10 cellular contexts compared by ENCODE assay signal in genomic region chr12:12899530-12900380, GRCh38. TPM values are rescaled to one million over a fixed set of nuclear protein-coding genes. Genes with fewer than 3 reads are reported as not detected.
DNase-seq lines count a peak whose midpoint lies in the region; ATAC-seq, FAIRE-seq and TF ChIP-seq lines count a peak whose summit lies in the region.
"Had no signal": no experiment of that assay in that cellular context is flagged by ENCODE, and none has a peak within 500 bp of the region (broad histone marks: within the 10 kb centered on the region; RNA-seq: fewer than 3 reads in every experiment).

No MANE protein-coding gene starts in this region.

- H3K36me3 Mint-ChIP-seq in HFFc6 (ENCODE audit: low read depth) = peaks cover 19% of the 10 kb centered on the region
- no peaks in the 10 kb centered on the region for H3K36me3 Mint-ChIP-seq in T-cell

- no peak for FAIRE-seq in GM12891 (lab: Jason Lieb, UNC)

- TF ChIP-seq CTCF in HFFc6 (IDR thresholded peaks at IDR 0.05) (no peak), foreskin fibroblast (IDR thresholded peaks at IDR 0.05; ENCODE audit: low read depth, low read length) (no peak)

- H3K4me3 Mint-ChIP-seq in HFFc6 (peak overlapping the region; percentile 71), T-cell (no peak overlapping the region)

- no peak overlapping the region for H3K4me3 ChIP-seq in foreskin fibroblast (ENCODE audit: low read depth in 1 of 2, low read length in 2 of 2)
- H3K4me3 ChIP-seq: lung had no signal

- ATAC-seq in T-cell (replicated peaks in 1 of 4) = no peak

- CTCF ChIA-PET in T-cell (lab: Charles Lee) = interaction anchor here in 1 of 2 donors (0.8 kb wide), 1 partner anchor 8 kb away, joined by 3 read pairs; the partner anchor contains the start of gene GPRC5A

- H3K27me3 Mint-ChIP-seq in HFFc6 (ENCODE audit: insufficient read depth) (peaks cover 7% of the 10 kb centered on the region; the same call in 1 of the 2 replicates), T-cell (peaks cover 11 to 17% of the 10 kb centered on the region in 2 donors)

- H3K27ac Mint-ChIP-seq in HFFc6 = peak overlapping the region; percentile 88
- H3K27ac Mint-ChIP-seq in T-cell = no peak overlapping the region

- H3K4me1 Mint-ChIP-seq in HFFc6 (ENCODE audit: low read depth) (peaks cover 89% of the 10 kb centered on the region), T-cell (peaks cover 0 to 6% (median 0%) of the 10 kb centered on the region in 3 donors)

- POLR2A ChIA-PET in T-cell (lab: Charles Lee) = no interaction called here

- TF ChIP-seq POLR2A in GM12891 (IDR thresholded peaks at IDR 0.05; ENCODE audit: low read depth, low read length) = no peak

- no peak for DNase-seq in GM12891 (ENCODE audit: insufficient read length, low spot score)
- DNase-seq in HFFc6 = peak; percentile 95
- DNase-seq in SW 1271 (lab: John Stamatoyannopoulos, UW) = peak; percentile 47 to 90
- peak; percentile 95 to 97 for DNase-seq in foreskin fibroblast
- DNase-seq in stimulated activated CD4-positive, alpha-beta T cell treated with anti-CD3 and anti-CD28 coated beads, TNF-alpha, amount 100 ng/mL, for 24 hours (ENCODE audit: low read depth in 3 of 3) = peak; percentile 30 to 59 (median 35)
- DNase-seq in SHP77 treated with DMSO at 0.1 percent for 48 hours (lab: John Stamatoyannopoulos, UW) = no peak
- no peak for DNase-seq in NCI-H69 (lab: John Stamatoyannopoulos, UW)
- no peak for DNase-seq in T-cell

- H3K9me3 Mint-ChIP-seq in HFFc6 (no peaks in the 10 kb centered on the region), T-cell (no peaks in the 10 kb centered on the region)

TF ChIP-seq in GM12891, 5 proteins besides CTCF, POLR2A, EP300 and RAD21:
- TF ChIP-seq POLR2AphosphoS5 (IDR thresholded peaks at IDR 0.05; ENCODE audit: low read depth, low read length) = no peak
- no peak for TF ChIP-seq POU2F2 (IDR thresholded peaks at IDR 0.05; ENCODE audit: low read depth, low read length)
- no peak for TF ChIP-seq PAX5 (IDR thresholded peaks at IDR 0.05; ENCODE audit: insufficient read depth, low read length, severe bottlenecking)
- TF ChIP-seq TAF1 (IDR thresholded peaks at IDR 0.05; ENCODE audit: low read depth, low read length) = 0 out of 2 replicates have a peak, but pooled peaks have one; percentile 13

RNA-seq across cellular contexts. Expression of gene GPRC5A, which starts 8.4 kb away (rescaled TPM):
- not detected for polyA plus RNA-seq in GM12891 (2012; ENCODE audit: low read depth, missing spikeins)
- total RNA-seq in HFFc6 (2021; fragmentation: NEBNext Ultra II Directional; extraction: Animal tissue kit (Norgen Biotek cat#: 25700)) = 100 to 1,000 TPM; 206 to 371 (median 280) TPM
- total RNA-seq in T-cell = 1 to 10 TPM in 3 of 5 donors, under 1 TPM in 1, not detected in 1; 0.28 to 2.0 (median 1.4) TPM

RNA-seq across cellular contexts. Expression of gene GPRC5D, which starts 52.2 kb away (rescaled TPM):
- not detected for polyA plus RNA-seq in GM12891 (2012; ENCODE audit: low read depth, missing spikeins)
- total RNA-seq in HFFc6 (2021; fragmentation: NEBNext Ultra II Directional; extraction: Animal tissue kit (Norgen Biotek cat#: 25700)) = not detected
- total RNA-seq in T-cell = not detected
- total RNA-seq: lung, NCI-H460 had no signal

Comparison
In these comparisons a context has a peak if more than half of its experiments do, and no peak if none do; other contexts are left out.
1. DNase-seq: peak in HFFc6 (single experiment), SW 1271 (2 of 2), foreskin fibroblast (2 of 2) and stimulated activated CD4-positive, alpha-beta T cell treated with anti-CD3 and anti-CD28 coated beads, TNF-alpha, amount 100 ng/mL, for 24 hours (3 of 3); none in GM12891 (single experiment), SHP77 treated with DMSO at 0.1 percent for 48 hours (single experiment), NCI-H69 (single experiment) and T-cell (0 of 34).
2. RNA of gene GPRC5A, which starts 8.4 kb away (total RNA-seq): 206 to 371 TPM in HFFc6; 0.28 to 2.0 TPM in T-cell; every median in the first group is over 10 times any median in the second.